22 cellular contexts compared by ENCODE assay signal in genomic region chr5:172561151-172561550, GRCh38.
A peak's percentile ranks its signal among the peaks of the same experiment; 100 is the strongest.
DNase-seq lines count a peak whose midpoint lies in the region; TF ChIP-seq lines count a peak whose summit lies in the region.
"Had no signal": no experiment of that assay in that cellular context is flagged by ENCODE, and none has a peak within 500 bp of the region (broad histone marks: within the 10 kb centered on the region; RNA-seq: fewer than 3 reads in every experiment).

No MANE protein-coding gene starts in this region.

- no peak for TF ChIP-seq POLR2A in suprapubic skin (IDR thresholded peaks at IDR 0.05)

- H3K36me3 ChIP-seq in suprapubic skin (no peaks in the 10 kb centered on the region), neural progenitor cell (no peaks in the 10 kb centered on the region)
- H3K36me3 ChIP-seq: right atrium auricular region had no signal

- H3K9me3 ChIP-seq in suprapubic skin (no peaks in the 10 kb centered on the region), neural progenitor cell (ENCODE audit: low read depth) (no peaks in the 10 kb centered on the region)
- H3K9me3 ChIP-seq: right atrium auricular region had no signal

- no peak overlapping the region for H2AFZ ChIP-seq in neural progenitor cell (replicated peaks)

- no peaks in the 10 kb centered on the region for H4K20me1 ChIP-seq in neural progenitor cell (ENCODE audit: low read depth)

- H3K27me3 ChIP-seq in suprapubic skin (no peaks in the 10 kb centered on the region), neural progenitor cell (no peaks in the 10 kb centered on the region)
- H3K27me3 ChIP-seq: right atrium auricular region had no signal

- H3K9me3 Mint-ChIP-seq in HFFc6 (no peaks in the 10 kb centered on the region), neural progenitor cell (no peaks in the 10 kb centered on the region)
- H3K9me3 Mint-ChIP-seq: activated CD8-positive, alpha-beta T cell treated with anti-CD3 and anti-CD28 coated beads for 36 hours had no signal

- TF ChIP-seq CTCF in HFFc6 (IDR thresholded peaks at IDR 0.05), result no peak
- no peak for TF ChIP-seq CTCF in astrocyte of the spinal cord (IDR thresholded peaks at IDR 0.05; ENCODE audit: low read depth, low read length)
- no peak for TF ChIP-seq CTCF in fibroblast of pulmonary artery (IDR thresholded peaks at IDR 0.05; ENCODE audit: low read length, missing control alignments)
- no peak for TF ChIP-seq CTCF in suprapubic skin (IDR thresholded peaks at IDR 0.05)
- no peak for TF ChIP-seq CTCF in neural progenitor cell (IDR thresholded peaks at IDR 0.05)

- no peaks in the 10 kb centered on the region for H3K36me3 Mint-ChIP-seq in HFFc6 (ENCODE audit: low read depth)
- H3K36me3 Mint-ChIP-seq in neural progenitor cell, result no peaks in the 10 kb centered on the region
- H3K36me3 Mint-ChIP-seq: CD4-positive, alpha-beta memory T cell had no signal

- H3K4me2 ChIP-seq in neural progenitor cell, result no peak overlapping the region

- H3K27ac ChIP-seq in suprapubic skin (peak overlapping the region; percentile 49), neural progenitor cell (no peak overlapping the region)
- H3K27ac ChIP-seq: right atrium auricular region had no signal

- in situ Hi-C loops in astrocyte of the spinal cord (cut with HindIII; ENCODE audit: low sequenced_read_pairs), result no loop called here

- H3K4me3 Mint-ChIP-seq in HFFc6, result no peak overlapping the region
- no peak overlapping the region for H3K4me3 Mint-ChIP-seq in neural progenitor cell
- H3K4me3 Mint-ChIP-seq: activated CD8-positive, alpha-beta T cell treated with anti-CD3 and anti-CD28 coated beads for 36 hours; CD4-positive, alpha-beta memory T cell had no signal

- H3K27me3 Mint-ChIP-seq in HFFc6 (ENCODE audit: insufficient read depth), result peaks cover 63% of the 10 kb centered on the region
- peaks cover 7% of the 10 kb centered on the region for H3K27me3 Mint-ChIP-seq in neural progenitor cell (ENCODE audit: insufficient read depth, low read depth)

- H3F3A ChIP-seq in neural progenitor cell (ENCODE audit: low read depth), result peaks cover 6% of the 10 kb centered on the region

- DNase-seq in HFFc6 (peak; percentile 16), astrocyte of the spinal cord (ENCODE audit: low read depth, low spot score) (peak; percentile 6), fibroblast of pulmonary artery (ENCODE audit: low read depth) (peak; percentile 42), suprapubic skin (ENCODE audit: low spot score in 2 of 2) (no peak), neural progenitor cell (ENCODE audit: low spot score) (no peak), NCI-H2171 (lab: John Stamatoyannopoulos, UW) (no peak)
- no peak for DNase-seq in stimulated activated naive CD4-positive, alpha-beta T cell (lab: John Stamatoyannopoulos, UW)
- DNase-seq: activated CD8-positive, alpha-beta T cell treated with anti-CD3 and anti-CD28 coated beads for 36 hours; activated effector memory CD4-positive, alpha-beta T cell treated with anti-CD3 and anti-CD28 coated beads, Interleukin-2, amount 50 U/mL, for 16 hours; activated T-cell treated with anti-CD3 and anti-CD28 coated beads for 4 hours; caudate nucleus; CD4-positive, alpha-beta memory T cell; GF-D8; glutamatergic neuron; Karpas-422; left cardiac atrium; mesendoderm; NCI-H1048; NCI-H187 treated with DMSO at 0.1 percent for 48 hours; NCI-H2227 treated with DMSO at 0.1 percent for 48 hours; Right ventricle myocardium superior had no signal

- TF ChIP-seq EP300 in suprapubic skin (IDR thresholded peaks at IDR 0.05), result no peak

- no peak overlapping the region for H3K27ac Mint-ChIP-seq in HFFc6
- H3K27ac Mint-ChIP-seq in neural progenitor cell, result no peak overlapping the region
- H3K27ac Mint-ChIP-seq: activated CD8-positive, alpha-beta T cell treated with anti-CD3 and anti-CD28 coated beads for 36 hours; CD4-positive, alpha-beta memory T cell had no signal

- H3K9ac ChIP-seq in neural progenitor cell, result no peak overlapping the region

- no peaks in the 10 kb centered on the region for H3K79me2 ChIP-seq in neural progenitor cell (ENCODE audit: low read depth)

- 59% methylated on average over 3 of the region's 3 CpGs for WGBS in suprapubic skin

- H3K4me1 ChIP-seq in suprapubic skin, result peaks cover 72% of the 10 kb centered on the region
- peaks cover 27% of the 10 kb centered on the region for H3K4me1 ChIP-seq in neural progenitor cell

- H3K4me3 ChIP-seq in astrocyte of the spinal cord (ENCODE audit: low read depth, low read length) (no peak overlapping the region), fibroblast of pulmonary artery (replicated peaks; ENCODE audit: low read depth, low read length) (no peak overlapping the region), suprapubic skin (no peak overlapping the region), neural progenitor cell (no peak overlapping the region)
- H3K4me3 ChIP-seq: right atrium auricular region had no signal

- peaks cover 28% of the 10 kb centered on the region for H3K4me1 Mint-ChIP-seq in HFFc6 (ENCODE audit: low read depth)
- H3K4me1 Mint-ChIP-seq in neural progenitor cell, result peaks cover 33% of the 10 kb centered on the region
- H3K4me1 Mint-ChIP-seq: CD4-positive, alpha-beta memory T cell had no signal

Comparison
In these comparisons a context has a peak if more than half of its experiments do, and no peak if none do; other contexts are left out.
1. DNase-seq: peak in HFFc6 (single experiment), astrocyte of the spinal cord (single experiment) and fibroblast of pulmonary artery (single experiment); none in suprapubic skin (0 of 2), neural progenitor cell (single experiment), stimulated activated naive CD4-positive, alpha-beta T cell (0 of 6) and NCI-H2171 (single experiment).